Comparison of ENCODE assay signal across 8 cellular contexts in the genomic region with DNA sequence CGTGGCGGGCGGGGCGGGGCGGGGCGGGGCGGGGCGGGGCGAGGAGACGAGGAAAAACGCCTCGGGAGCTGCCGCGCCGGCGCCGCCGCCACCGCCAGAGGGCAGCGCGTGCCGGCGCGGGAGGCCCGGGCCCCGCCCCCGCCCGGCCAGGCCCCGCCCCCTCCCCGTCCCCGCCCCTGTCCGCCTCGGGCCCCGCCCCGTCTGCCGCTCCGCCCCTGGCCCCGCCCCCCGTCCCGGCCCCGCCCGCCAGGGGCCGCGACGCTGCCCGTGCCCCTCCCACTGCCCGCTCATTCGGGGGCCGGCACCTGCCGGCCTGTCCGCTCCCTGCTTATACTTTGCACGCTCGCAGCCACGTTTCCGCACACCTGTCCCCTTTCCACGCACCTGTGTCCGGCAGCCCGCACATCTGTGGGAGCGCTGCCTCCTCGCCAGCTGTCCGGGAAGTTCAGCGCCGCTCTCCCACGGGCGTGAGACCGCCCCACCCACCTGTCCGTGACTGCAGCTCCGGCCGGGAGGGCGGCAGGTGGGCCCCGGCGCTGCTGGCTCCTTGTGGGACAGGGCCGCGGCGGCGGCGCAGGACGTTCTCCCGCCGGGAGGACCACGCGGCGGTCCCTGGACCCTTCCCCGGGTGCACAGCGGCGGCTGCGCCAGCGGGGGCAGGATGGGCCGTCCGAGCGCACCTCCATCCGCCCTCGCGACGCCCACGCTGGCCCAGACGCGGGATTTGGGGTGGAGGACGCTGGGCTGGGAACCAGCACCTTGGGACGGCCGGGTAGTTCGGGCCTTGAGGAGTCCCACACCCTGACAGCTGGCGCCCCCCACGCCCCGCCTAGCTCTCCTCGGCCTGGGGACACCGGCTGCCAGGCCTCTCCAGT. TPM values are rescaled to one million over a fixed set of nuclear protein-coding genes. Genes with fewer than 3 reads are reported as not detected.
DNase-seq lines count a peak whose midpoint lies in the region; ATAC-seq and TF ChIP-seq lines count a peak whose summit lies in the region.

No MANE protein-coding gene starts in this region.

- H3K27me3 ChIP-seq in adipocyte (replicated peaks; ENCODE audit: control insufficient read depth, insufficient read depth, low read length) (peaks cover 8% of the 10 kb centered on the region), right cardiac atrium (ENCODE audit: control insufficient read depth, insufficient read depth) (no peaks in the 10 kb centered on the region), uterus (no peaks in the 10 kb centered on the region)

- peak in 3 of 4 experiments; percentile 14 to 37 (median 18) for TF ChIP-seq CTCF in uterus (IDR thresholded peaks at IDR 0.05)

- intact Hi-C loops in right cardiac atrium (cut with DNase I) = no loop called here
- intact Hi-C loops in uterus (cut with DNase I; ENCODE audit: low total_unique reads) = no loop called here

- H3K4me1 ChIP-seq in adipocyte (ENCODE audit: control insufficient read depth, insufficient read depth, low read length) (peaks cover 16% of the 10 kb centered on the region), right cardiac atrium (ENCODE audit: control insufficient read depth, insufficient read depth, low read length) (no peaks in the 10 kb centered on the region), uterus (peaks cover 0 to 21% of the 10 kb centered on the region in 2 donors)

- under 1% methylated on average over 91 of the region's 107 CpGs for WGBS in right cardiac atrium

- ATAC-seq in HG03280 (IDR thresholded peaks at IDR 0.05; ENCODE audit: unreplicated experiment) (peak; percentile 37), right cardiac atrium (peak; percentile 68 to 74)

- peak; percentile 34 for DNase-seq in NCI-H146 (lab: John Stamatoyannopoulos, UW)
- DNase-seq in NCI-H146 treated with DMSO at 0.1 percent for 48 hours (lab: John Stamatoyannopoulos, UW; ENCODE audit: unreplicated experiment) = no peak
- peak; percentile 70 for DNase-seq in SW480 (ENCODE audit: low spot score)
- peak; percentile 87 for DNase-seq in adipocyte (ENCODE audit: low read depth)
- peak; percentile 72 to 91 (median 88) for DNase-seq in right cardiac atrium
- DNase-seq in putamen (ENCODE audit: low spot score) = peak; percentile 44
- DNase-seq in uterus = peak; percentile 72 to 75

- H3K36me3 ChIP-seq in adipocyte (ENCODE audit: control insufficient read depth, insufficient read depth, low read length, severe bottlenecking) (peaks cover 5% of the 10 kb centered on the region), uterus (no peaks in the 10 kb centered on the region)

- TF ChIP-seq POLR2A in uterus (IDR thresholded peaks at IDR 0.05) = peak in 1 of 2 donors; percentile 24

- H3K27ac ChIP-seq in right cardiac atrium (ENCODE audit: low read length) (no peak overlapping the region), uterus (peak overlapping the region; percentile 28 to 73)

- H3K4me3 ChIP-seq in adipocyte (ENCODE audit: low read length) = peak overlapping the region; percentile 80
- H3K4me3 ChIP-seq in right cardiac atrium (ENCODE audit: low read length) = peak overlapping the region; percentile 63
- H3K4me3 ChIP-seq in uterus = peak overlapping the region; percentile 23 to 59

- H3K9me3 ChIP-seq in adipocyte (ENCODE audit: control insufficient read depth, low read length) (no peaks in the 10 kb centered on the region), right cardiac atrium (ENCODE audit: control insufficient read depth, low read length) (no peaks in the 10 kb centered on the region), uterus (no peaks in the 10 kb centered on the region)

- H3K9ac ChIP-seq in adipocyte (ENCODE audit: low read length) = peak overlapping the region; percentile 49

RNA-seq across cellular contexts. Expression of a gene that starts 1.5 kb away (rescaled TPM):
- total RNA-seq in right cardiac atrium = 10 to 100 TPM; 17.4 to 21.7 (median 20.3) TPM
- polyA plus RNA-seq in right cardiac atrium = 19.2 TPM
- 10 to 100 TPM in 2 of 4 donors, 1 to 10 TPM in 2; 2.8 to 24.8 (median 13.9) TPM for total RNA-seq in uterus

RNA-seq across cellular contexts. Expression of a gene that starts 16.7 kb away (rescaled TPM):
- under 1 TPM in 2 of 4 donors, not detected in 2; 0.36 to 0.37 TPM for total RNA-seq in right cardiac atrium
- polyA plus RNA-seq in right cardiac atrium = 0.34 TPM
- total RNA-seq in uterus = under 1 TPM in 2 of 4 donors, not detected in 2; 0.07 to 0.12 TPM

RNA-seq across cellular contexts. Expression of a gene that starts 23.0 kb away (rescaled TPM):
- total RNA-seq in right cardiac atrium (10 to 100 TPM; 14.7 to 17.4 (median 17.1) TPM), uterus (10 to 100 TPM in 2 of 4 donors, 1 to 10 TPM in 2; 2.8 to 45.8 (median 9.9) TPM)
- 8.5 TPM for polyA plus RNA-seq in right cardiac atrium

RNA-seq across cellular contexts. Expression of a gene that starts 36.5 kb away (rescaled TPM):
- total RNA-seq in right cardiac atrium (1 to 10 TPM; 4.5 to 4.9 (median 4.6) TPM), uterus (10 to 100 TPM in 2 of 4 donors, 1 to 10 TPM in 2; 1.2 to 12.7 (median 10.1) TPM)
- 3.6 TPM for polyA plus RNA-seq in right cardiac atrium
